Comparison of ENCODE assay signal across 8 cellular contexts in genomic region chr18:46915800-46916550, GRCh38. TPM values are rescaled to one million over a fixed set of nuclear protein-coding genes. Genes with fewer than 3 reads are reported as not detected.
A peak's percentile ranks its signal among the peaks of the same experiment; 100 is the strongest.
DNase-seq lines count a peak whose midpoint lies in the region; ATAC-seq, FAIRE-seq and TF ChIP-seq lines count a peak whose summit lies in the region.

No MANE protein-coding gene starts in this region.

- peak overlapping the region; percentile 93 for H3K4me2 ChIP-seq in K562 (ENCODE audit: insufficient read depth, low read length)

- no peak for TF ChIP-seq EP300 in K562 (IDR thresholded peaks at IDR 0.05; ENCODE audit: low read length)

- H3K9me3 ChIP-seq in K562 (replicated peaks; ENCODE audit: control insufficient read depth, insufficient read depth, low read depth, low read length) = no peaks in the 10 kb centered on the region

- intact Hi-C loops in K562 (cut with micrococcal nuclease) = no loop called here

- no peaks in the 10 kb centered on the region for H3K9me3 Mint-ChIP-seq in mesothelial cell of epicardium

- H4K20me1 ChIP-seq in K562 (replicated peaks; ENCODE audit: control insufficient read depth, insufficient read depth, low read length) = 0 out of 2 replicates have a peak, but pooled peaks cover 4% of the 10 kb centered on the region

- DNase-seq in AG04449 (ENCODE audit: low read depth, low spot score) (no peak), HFF-Myc (ENCODE audit: extremely low read depth, low read depth) (no peak), K562 (ENCODE audit: extremely low read depth in 1 of 4, low spot score in 3 of 4) (peak in 1 of 4 experiments; percentile 11), mesothelial cell of epicardium (ENCODE audit: low spot score in 2 of 2, unreplicated experiment in 2 of 2) (no peak), LoVo (ENCODE audit: low spot score) (no peak), NCI-H1436 (lab: John Stamatoyannopoulos, UW) (no peak)

- H3K4me3 ChIP-seq in AG04449 (ENCODE audit: low read depth, low read length) (peak overlapping the region; percentile 86), HFF-Myc (replicated peaks; ENCODE audit: low read depth, low read length) (peak overlapping the region; percentile 53), K562 (peak overlapping the region; percentile 75)

- no peak for TF ChIP-seq RAD21 in K562 (CRISPR knock-in tag; conservative IDR thresholded peaks at IDR 0.05 in 1 of 2, IDR thresholded peaks at IDR 0.05 in 1 of 2)

- 0 out of 2 replicates have a peak overlapping the region, but pooled peaks have one; percentile 76 for H2AFZ ChIP-seq in K562 (ENCODE audit: low read depth, low read length)

- H3K27ac ChIP-seq in K562 (ENCODE audit: extremely low read depth, low read depth, low read length) = peak overlapping the region; percentile 94; the same call in 2 of the 3 replicates

- peaks cover 37% of the 10 kb centered on the region for H3K4me1 Mint-ChIP-seq in mesothelial cell of epicardium

- TF ChIP-seq CTCF in AG04449 (IDR thresholded peaks at IDR 0.05; ENCODE audit: insufficient read depth, low read length, missing control alignments) (no peak), HFF-Myc (IDR thresholded peaks at IDR 0.05; ENCODE audit: low read depth, low read length, missing control alignments) (no peak), K562 (IDR thresholded peaks at IDR 0.05 in 2 of 3, conservative IDR thresholded peaks at IDR 0.05 in 1 of 3; ENCODE audit: insufficient read depth in 2 of 3, low read depth in 1 of 3, low read length in 3 of 3) (no peak), mesothelial cell of epicardium (IDR thresholded peaks at IDR 0.05; ENCODE audit: unreplicated experiment) (no peak)

- no peaks in the 10 kb centered on the region for H3K36me3 Mint-ChIP-seq in mesothelial cell of epicardium

- no peaks in the 10 kb centered on the region for H3K36me3 ChIP-seq in K562 (ENCODE audit: control insufficient read depth, insufficient read depth, low read length)

- H3K27me3 ChIP-seq in K562 (ENCODE audit: control insufficient read depth in 2 of 2, insufficient read depth in 2 of 2, low read length in 2 of 2) = no peaks in the 10 kb centered on the region

- CTCF ChIA-PET in AG04449 (lab: Yijun Ruan, JAX) = interaction anchor here (0.6 kb wide), 1 partner anchor 289 kb away, joined by 3 read pairs; no protein-coding TSS in a partner anchor
- CTCF ChIA-PET in K562 (lab: Yijun Ruan, JAX; ENCODE audit: low intra/inter-chr PET ratio) = no interaction called here

- H3K4me3 Mint-ChIP-seq in mesothelial cell of epicardium = peak overlapping the region; percentile 87

- POLR2A ChIA-PET in AG04449 (lab: Yijun Ruan, JAX) = no interaction called here
- POLR2A ChIA-PET in K562 (lab: Yijun Ruan, JAX) = no interaction called here

- no peaks in the 10 kb centered on the region for H3K9me1 ChIP-seq in K562 (ENCODE audit: control insufficient read depth, insufficient read depth, low read length)

- ATAC-seq in K562 = no peak
- no peak for ATAC-seq in HG02870 (IDR thresholded peaks at IDR 0.05; ENCODE audit: unreplicated experiment)
- no peak for ATAC-seq in GM21447 (IDR thresholded peaks at IDR 0.05; ENCODE audit: unreplicated experiment)

- peaks cover 58% of the 10 kb centered on the region for H3K79me2 ChIP-seq in K562 (ENCODE audit: control insufficient read depth, insufficient read depth, low read length)

- BruUV-seq in K562 (replicated peaks; lab: Mats Ljungman, UMichigan) = TSS peak; percentile 52

- H3K4me1 ChIP-seq in K562 (replicated peaks in 1 of 2; ENCODE audit: control insufficient read depth in 2 of 2, insufficient read depth in 2 of 2, low read length in 2 of 2) = peaks cover 10 to 12% of the 10 kb centered on the region in 2 experiments; a peak in 4 of 5 replicates

- H3K27ac Mint-ChIP-seq in mesothelial cell of epicardium = peak overlapping the region; percentile 89

- WGBS in K562 (ENCODE audit: insufficient coverage, low coverage, missing lambda C conversion rate) = 8% methylated on average over 12 of the region's 12 CpGs

- no peaks in the 10 kb centered on the region for H3K27me3 Mint-ChIP-seq in mesothelial cell of epicardium (ENCODE audit: low read depth)

- peak overlapping the region in 1 of 2 experiments; percentile 87; a peak in 2 of 4 replicates for H3K9ac ChIP-seq in K562 (ENCODE audit: insufficient read depth in 1 of 2, low read depth in 2 of 2, low read length in 2 of 2)

- FAIRE-seq in K562 (lab: Jason Lieb, UNC) = peak; percentile 26

- in situ Hi-C loops in K562 (cut with MboI) = no loop called here

- TF ChIP-seq POLR2A in K562 (conservative IDR thresholded peaks at IDR 0.05) = no peak

TF ChIP-seq in K562, 482 proteins besides CTCF, POLR2A, EP300 and RAD21 (continues in another document):
- no peak for TF ChIP-seq BCOR (IDR thresholded peaks at IDR 0.05)
- TF ChIP-seq PHB (CRISPR knock-in tag; IDR thresholded peaks at IDR 0.05) = no peak
- TF ChIP-seq HNRNPK (IDR thresholded peaks at IDR 0.05; ENCODE audit: low read depth, low read length, poor library complexity, severe bottlenecking) = no peak
- no peak for TF ChIP-seq ZNF175 (CRISPR knock-in tag; IDR thresholded peaks at IDR 0.05; ENCODE audit: low read depth)
- no peak for TF ChIP-seq BRD4 (IDR thresholded peaks at IDR 0.05)
- no peak for TF ChIP-seq HDAC8 (tag; IDR thresholded peaks at IDR 0.05)
- no peak for TF ChIP-seq CXXC5 (CRISPR knock-in tag; IDR thresholded peaks at IDR 0.05)
- TF ChIP-seq GABPB2 (CRISPR knock-in tag; conservative IDR thresholded peaks at IDR 0.05) = no peak
- no peak for TF ChIP-seq ZNF12 (CRISPR knock-in tag; IDR thresholded peaks at IDR 0.05)
- TF ChIP-seq ERF (CRISPR knock-in tag; IDR thresholded peaks at IDR 0.05) = no peak
- TF ChIP-seq EHMT2 (IDR thresholded peaks at IDR 0.05) = no peak
- TF ChIP-seq ZNF445 (CRISPR knock-in tag; IDR thresholded peaks at IDR 0.05; ENCODE audit: low read depth) = no peak
- no peak for TF ChIP-seq ATF6 (CRISPR knock-in tag; IDR thresholded peaks at IDR 0.05)
- TF ChIP-seq ZEB2 (IDR thresholded peaks at IDR 0.05) = no peak
- no peak for TF ChIP-seq YBX1 (IDR thresholded peaks at IDR 0.05)
- TF ChIP-seq NCOA2 (IDR thresholded peaks at IDR 0.05; ENCODE audit: partially characterized antibody in 2 of 2) = no peak

RNA-seq across cellular contexts. Expression of gene PIAS2, which starts 1.3 kb away (rescaled TPM):
- 36.2 and 82.6 TPM in 2 replicates for total RNA-seq in K562 (2011; cell fraction: chromatin; rRNA removed; ENCODE audit: low replicate concordance)
- 16.4 and 20.0 TPM in 2 replicates for total RNA-seq in K562 (2011; cell fraction: nucleolus; rRNA removed)
- 45.8 and 72.1 TPM in 2 replicates for total RNA-seq in K562 (2011; cell fraction: nucleoplasm; rRNA removed)
- 12.0 and 12.5 TPM in 2 replicates for total RNA-seq in K562 (2014; rRNA removed)
- 19.3 and 22.7 TPM in 2 replicates for total RNA-seq in K562 (2014; rRNA removed; fragmentation: Illumina TruSeq; extraction: Trizol)
- 19.0 and 19.1 TPM in 2 replicates for total RNA-seq in K562 (2015; rRNA removed; fragmentation: Illumina TruSeq; extraction: Trizol)
- 21.3 and 23.9 TPM in 2 replicates for total RNA-seq in K562 (2021)
- 9.4 and 11.7 TPM in 2 replicates for polyA plus RNA-seq in K562 (2011; rRNA removed)
- polyA plus RNA-seq in K562 (2011; cell fraction: cytosol; rRNA removed) = 4.3 and 6.1 TPM in 2 replicates
- polyA plus RNA-seq in K562 (2011; cell fraction: nucleus; rRNA removed) = 32.0 and 34.2 TPM in 2 replicates
- 7.6 and 10.3 TPM in 2 replicates for polyA plus RNA-seq in K562 (2012)
- 15.9 and 19.0 TPM in 2 replicates for polyA plus RNA-seq in K562 (2014; fragmentation: Illumina TruSeq; extraction: Trizol)
- 1 to 10 TPM; 2.9 to 3.0 TPM for polyA plus RNA-seq in K562 (2014; fragmentation: Nextera tagmentation; extraction: Ambion mirVana)
- 7.6 and 9.1 TPM in 2 replicates for polyA plus RNA-seq in K562 (2014; rRNA removed)
- polyA minus RNA-seq in K562 (2011; rRNA and poly(A)+ RNA removed) = 16.1 and 16.3 TPM in 2 replicates
- polyA minus RNA-seq in K562 (2011; cell fraction: cytosol; rRNA and poly(A)+ RNA removed) = 5.3 and 7.3 TPM in 2 replicates
- 23.2 and 48.8 TPM in 2 replicates for polyA minus RNA-seq in K562 (2011; cell fraction: nucleus; rRNA and poly(A)+ RNA removed)
- total RNA-seq in mesothelial cell of epicardium = 55.7 to 62.1 TPM (median 58.0 TPM) in 3 replicates

RNA-seq across cellular contexts. Expression of gene KATNAL2, which starts 1.4 kb away (rescaled TPM):
- total RNA-seq in K562 (2011; cell fraction: chromatin; rRNA removed; ENCODE audit: low replicate concordance) = 0.39 TPM in 1 of 2 replicates, not detected in the other
- 0.83 TPM in 1 of 2 replicates, not detected in the other for total RNA-seq in K562 (2011; cell fraction: nucleolus; rRNA removed)
- total RNA-seq in K562 (2011; cell fraction: nucleoplasm; rRNA removed) = 1.1 TPM in 1 of 2 replicates, not detected in the other
- total RNA-seq in K562 (2014; rRNA removed) = 0.29 and 0.77 TPM in 2 replicates
- 0.36 and 0.51 TPM in 2 replicates for total RNA-seq in K562 (2014; rRNA removed; fragmentation: Illumina TruSeq; extraction: Trizol)
- total RNA-seq in K562 (2015; rRNA removed; fragmentation: Illumina TruSeq; extraction: Trizol) = 0.53 and 1.2 TPM in 2 replicates
- 0.40 and 0.91 TPM in 2 replicates for total RNA-seq in K562 (2021)
- polyA plus RNA-seq in K562 (2011; rRNA removed) = 0.19 and 0.54 TPM in 2 replicates
- polyA plus RNA-seq in K562 (2011; cell fraction: cytosol; rRNA removed) = 0.22 and 0.29 TPM in 2 replicates
- polyA plus RNA-seq in K562 (2011; cell fraction: nucleus; rRNA removed) = 0.66 and 0.81 TPM in 2 replicates
- 0.70 and 1.7 TPM in 2 replicates for polyA plus RNA-seq in K562 (2012)
- polyA plus RNA-seq in K562 (2014; fragmentation: Illumina TruSeq; extraction: Trizol) = 0.15 and 0.25 TPM in 2 replicates
- polyA plus RNA-seq in K562 (2014; fragmentation: Nextera tagmentation; extraction: Ambion mirVana) = under 1 TPM; 0.08 to 0.11 TPM
- 0.47 and 0.48 TPM in 2 replicates for polyA plus RNA-seq in K562 (2014; rRNA removed)
- polyA minus RNA-seq in K562 (2011; rRNA and poly(A)+ RNA removed) = 0.15 and 0.32 TPM in 2 replicates
- polyA minus RNA-seq in K562 (2011; cell fraction: cytosol; rRNA and poly(A)+ RNA removed) = 0.76 TPM in 1 of 2 replicates, not detected in the other
- 0.44 and 1.1 TPM in 2 replicates for polyA minus RNA-seq in K562 (2011; cell fraction: nucleus; rRNA and poly(A)+ RNA removed)
- 7.0 to 8.9 TPM (median 8.9 TPM) in 3 replicates for total RNA-seq in mesothelial cell of epicardium
